Comparison of ENCODE assay signal across 1 cellular context in the genomic region with DNA sequence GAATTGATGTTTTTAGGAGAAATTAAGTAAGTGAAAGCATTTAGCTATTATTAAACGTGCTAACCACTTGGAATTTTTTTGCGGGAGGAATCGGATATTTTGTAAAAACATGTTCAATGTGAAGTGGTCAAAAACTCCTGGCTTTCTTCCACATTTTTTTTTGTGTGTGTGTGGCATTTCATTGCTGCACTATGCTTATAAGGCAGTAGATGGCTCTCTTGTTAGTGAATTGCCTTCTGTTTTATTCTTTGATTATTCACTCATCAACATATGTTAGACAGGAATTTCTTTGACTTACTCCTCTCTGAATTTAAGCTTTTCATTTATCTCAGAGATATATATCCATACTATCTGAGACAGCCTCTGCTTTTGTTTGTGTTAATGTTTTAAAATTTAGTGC.
TF ChIP-seq lines count a peak whose summit lies in the region.

No MANE protein-coding gene starts in this region.

TF ChIP-seq in GM23338, 12 proteins besides CTCF, POLR2A, EP300 and RAD21 (continued from another document):
- TF ChIP-seq, protein P1, sequence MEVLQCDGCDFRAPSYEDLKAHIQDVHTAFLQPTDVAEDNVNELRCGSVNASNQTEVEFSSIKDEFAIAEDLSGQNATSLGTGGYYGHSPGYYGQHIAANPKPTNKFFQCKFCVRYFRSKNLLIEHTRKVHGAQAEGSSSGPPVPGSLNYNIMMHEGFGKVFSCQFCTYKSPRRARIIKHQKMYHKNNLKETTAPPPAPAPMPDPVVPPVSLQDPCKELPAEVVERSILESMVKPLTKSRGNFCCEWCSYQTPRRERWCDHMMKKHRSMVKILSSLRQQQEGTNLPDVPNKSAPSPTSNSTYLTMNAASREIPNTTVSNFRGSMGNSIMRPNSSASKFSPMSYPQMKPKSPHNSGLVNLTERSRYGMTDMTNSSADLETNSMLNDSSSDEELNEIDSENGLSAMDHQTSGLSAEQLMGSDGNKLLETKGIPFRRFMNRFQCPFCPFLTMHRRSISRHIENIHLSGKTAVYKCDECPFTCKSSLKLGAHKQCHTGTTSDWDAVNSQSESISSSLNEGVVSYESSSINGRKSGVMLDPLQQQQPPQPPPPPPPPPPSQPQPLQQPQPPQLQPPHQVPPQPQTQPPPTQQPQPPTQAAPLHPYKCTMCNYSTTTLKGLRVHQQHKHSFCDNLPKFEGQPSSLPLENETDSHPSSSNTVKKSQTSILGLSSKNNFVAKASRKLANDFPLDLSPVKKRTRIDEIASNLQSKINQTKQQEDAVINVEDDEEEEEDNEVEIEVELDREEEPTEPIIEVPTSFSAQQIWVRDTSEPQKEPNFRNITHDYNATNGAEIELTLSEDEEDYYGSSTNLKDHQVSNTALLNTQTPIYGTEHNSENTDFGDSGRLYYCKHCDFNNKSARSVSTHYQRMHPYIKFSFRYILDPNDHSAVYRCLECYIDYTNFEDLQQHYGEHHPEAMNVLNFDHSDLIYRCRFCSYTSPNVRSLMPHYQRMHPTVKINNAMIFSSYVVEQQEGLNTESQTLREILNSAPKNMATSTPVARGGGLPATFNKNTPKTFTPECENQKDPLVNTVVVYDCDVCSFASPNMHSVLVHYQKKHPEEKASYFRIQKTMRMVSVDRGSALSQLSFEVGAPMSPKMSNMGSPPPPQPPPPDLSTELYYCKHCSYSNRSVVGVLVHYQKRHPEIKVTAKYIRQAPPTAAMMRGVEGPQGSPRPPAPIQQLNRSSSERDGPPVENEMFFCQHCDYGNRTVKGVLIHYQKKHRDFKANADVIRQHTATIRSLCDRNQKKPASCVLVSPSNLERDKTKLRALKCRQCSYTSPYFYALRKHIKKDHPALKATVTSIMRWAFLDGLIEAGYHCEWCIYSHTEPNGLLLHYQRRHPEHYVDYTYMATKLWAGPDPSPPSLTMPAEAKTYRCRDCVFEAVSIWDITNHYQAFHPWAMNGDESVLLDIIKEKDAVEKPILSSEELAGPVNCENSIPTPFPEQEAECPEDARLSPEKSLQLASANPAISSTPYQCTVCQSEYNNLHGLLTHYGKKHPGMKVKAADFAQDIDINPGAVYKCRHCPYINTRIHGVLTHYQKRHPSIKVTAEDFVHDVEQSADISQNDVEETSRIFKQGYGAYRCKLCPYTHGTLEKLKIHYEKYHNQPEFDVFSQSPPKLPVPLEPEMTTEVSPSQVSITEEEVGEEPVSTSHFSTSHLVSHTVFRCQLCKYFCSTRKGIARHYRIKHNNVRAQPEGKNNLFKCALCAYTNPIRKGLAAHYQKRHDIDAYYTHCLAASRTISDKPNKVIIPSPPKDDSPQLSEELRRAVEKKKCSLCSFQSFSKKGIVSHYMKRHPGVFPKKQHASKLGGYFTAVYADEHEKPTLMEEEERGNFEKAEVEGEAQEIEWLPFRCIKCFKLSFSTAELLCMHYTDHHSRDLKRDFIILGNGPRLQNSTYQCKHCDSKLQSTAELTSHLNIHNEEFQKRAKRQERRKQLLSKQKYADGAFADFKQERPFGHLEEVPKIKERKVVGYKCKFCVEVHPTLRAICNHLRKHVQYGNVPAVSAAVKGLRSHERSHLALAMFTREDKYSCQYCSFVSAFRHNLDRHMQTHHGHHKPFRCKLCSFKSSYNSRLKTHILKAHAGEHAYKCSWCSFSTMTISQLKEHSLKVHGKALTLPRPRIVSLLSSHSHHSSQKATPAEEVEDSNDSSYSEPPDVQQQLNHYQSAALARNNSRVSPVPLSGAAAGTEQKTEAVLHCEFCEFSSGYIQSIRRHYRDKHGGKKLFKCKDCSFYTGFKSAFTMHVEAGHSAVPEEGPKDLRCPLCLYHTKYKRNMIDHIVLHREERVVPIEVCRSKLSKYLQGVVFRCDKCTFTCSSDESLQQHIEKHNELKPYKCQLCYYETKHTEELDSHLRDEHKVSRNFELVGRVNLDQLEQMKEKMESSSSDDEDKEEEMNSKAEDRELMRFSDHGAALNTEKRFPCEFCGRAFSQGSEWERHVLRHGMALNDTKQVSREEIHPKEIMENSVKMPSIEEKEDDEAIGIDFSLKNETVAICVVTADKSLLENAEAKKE (CRISPR knock-in tag; IDR thresholded peaks at IDR 0.05), result no peak
- TF ChIP-seq ZNF114 (CRISPR knock-in tag; IDR thresholded peaks at IDR 0.05), result no peak
- no peak for TF ChIP-seq CREB1 (CRISPR knock-in tag; IDR thresholded peaks at IDR 0.05; ENCODE audit: low read depth)
- TF ChIP-seq ETS1 (IDR thresholded peaks at IDR 0.05), result no peak
- no peak for TF ChIP-seq EZH2phosphoT487 (IDR thresholded peaks at IDR 0.05; ENCODE audit: unreplicated experiment)
- no peak for TF ChIP-seq POLR2AphosphoS5 (IDR thresholded peaks at IDR 0.05; ENCODE audit: low read depth)
